Comparison of ENCODE assay signal across 9 cellular contexts in the genomic region with DNA sequence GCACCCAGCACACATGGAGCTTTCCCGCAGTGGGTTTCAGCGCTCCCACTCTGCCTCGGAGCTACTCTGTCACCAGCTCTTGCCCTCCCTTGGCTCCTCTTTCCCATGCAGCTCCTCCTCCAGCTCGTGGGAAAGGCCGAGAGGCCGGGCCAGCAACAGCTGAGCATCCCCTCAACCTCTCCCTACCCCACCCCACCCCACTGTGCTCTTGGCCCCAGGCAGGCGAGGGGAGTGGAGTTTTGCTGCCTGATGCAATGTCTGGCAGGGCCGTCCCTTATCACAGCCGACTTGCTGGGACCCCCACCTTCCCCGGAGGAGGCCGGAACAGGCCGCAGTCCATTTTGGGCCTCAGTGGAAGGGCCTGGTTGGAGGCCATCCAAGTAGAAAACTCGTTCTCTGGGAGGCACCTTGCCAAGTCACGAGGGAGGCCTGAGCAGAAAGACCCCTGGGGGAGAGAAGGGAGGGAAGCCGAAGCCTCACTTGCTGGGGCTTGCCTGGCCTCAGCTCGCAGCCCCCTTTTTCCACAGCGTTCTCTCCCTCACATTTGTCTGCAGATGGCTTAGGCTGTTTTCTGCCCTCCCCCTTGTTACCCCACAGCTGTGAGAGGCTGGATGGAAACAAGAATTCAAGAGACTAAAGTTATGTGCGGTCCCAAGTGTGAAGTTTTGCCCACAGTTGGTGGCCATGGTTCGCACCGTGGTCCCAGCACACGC. TPM values are rescaled to one million over a fixed set of nuclear protein-coding genes. Genes with fewer than 3 reads are reported as not detected.
A peak's percentile ranks its signal among the peaks of the same experiment; 100 is the strongest.
DNase-seq lines count a peak whose midpoint lies in the region; ATAC-seq and TF ChIP-seq lines count a peak whose summit lies in the region.
"Had no signal": no experiment of that assay in that cellular context is flagged by ENCODE, and none has a peak within 500 bp of the region (broad histone marks: within the 10 kb centered on the region; RNA-seq: fewer than 3 reads in every experiment).

No MANE protein-coding gene starts in this region.

- H3K36me3 ChIP-seq in cardiac muscle cell = no peaks in the 10 kb centered on the region

- H3K36me3 Mint-ChIP-seq in natural killer cell treated with Interleukin-12 subunit alpha and Interleukin-12 subunit beta and Interleukin-15 and Interleukin-18, amount 100 ng/mL, for 72 hours = no peaks in the 10 kb centered on the region

- no peak for TF ChIP-seq CTCF in cardiac muscle cell (IDR thresholded peaks at IDR 0.05; ENCODE audit: low read depth, low read length)

- no peak overlapping the region for H3K4me3 ChIP-seq in cardiac muscle cell

- no peaks in the 10 kb centered on the region for H3K9me3 Mint-ChIP-seq in natural killer cell treated with Interleukin-12 subunit alpha and Interleukin-12 subunit beta and Interleukin-15 and Interleukin-18, amount 100 ng/mL, for 72 hours

- DNase-seq in C1 segment of cervical spinal cord (lab: John Stamatoyannopoulos, UW) (peak in 11 of 14 donors; percentile 15 to 80 (median 67)), cardiac muscle cell (ENCODE audit: low read depth in 1 of 2, low spot score in 1 of 2) (peak in 1 of 2 donors; percentile 98), posterior cingulate gyrus (peak; percentile 58 to 97 (median 76)), T1000 (lab: John Stamatoyannopoulos, UW) (no peak), foreskin melanocyte (no peak)
- DNase-seq in natural killer cell treated with Interleukin-12 subunit alpha and Interleukin-12 subunit beta and Interleukin-15 and Interleukin-18, amount 100 ng/mL, for 72 hours (ENCODE audit: low spot score) = no peak
- DNase-seq: GDM1 had no signal

- peaks cover 11% of the 10 kb centered on the region for H3K4me1 ChIP-seq in cardiac muscle cell (ENCODE audit: low read depth)

- peak overlapping the region; percentile 40 for H3K27ac ChIP-seq in cardiac muscle cell

- H3K4me3 Mint-ChIP-seq in natural killer cell treated with Interleukin-12 subunit alpha and Interleukin-12 subunit beta and Interleukin-15 and Interleukin-18, amount 100 ng/mL, for 72 hours = no peak overlapping the region

- no peak overlapping the region for H3K27ac Mint-ChIP-seq in natural killer cell treated with Interleukin-12 subunit alpha and Interleukin-12 subunit beta and Interleukin-15 and Interleukin-18, amount 100 ng/mL, for 72 hours

- intact Hi-C loops in posterior cingulate gyrus (cut with DNase I) = no loop called here

- ATAC-seq in SK-N-SH treated with all-trans-retinoic acid at 6 μM for 48 hours (peak; percentile 71), HG03520 (IDR thresholded peaks at IDR 0.05; ENCODE audit: unreplicated experiment) (no peak)
- ATAC-seq in natural killer cell treated with Interleukin-12 subunit alpha and Interleukin-12 subunit beta and Interleukin-15 and Interleukin-18, amount 100 ng/mL, for 72 hours = no peak

- peaks cover 5% of the 10 kb centered on the region in 2 donors for H3K4me1 Mint-ChIP-seq in natural killer cell treated with Interleukin-12 subunit alpha and Interleukin-12 subunit beta and Interleukin-15 and Interleukin-18, amount 100 ng/mL, for 72 hours (ENCODE audit: low read depth in 2 of 2)

- H3K9me3 ChIP-seq in cardiac muscle cell (ENCODE audit: low read depth) = no peaks in the 10 kb centered on the region

- H3K27me3 Mint-ChIP-seq in natural killer cell treated with Interleukin-12 subunit alpha and Interleukin-12 subunit beta and Interleukin-15 and Interleukin-18, amount 100 ng/mL, for 72 hours = peaks cover 0 to 3% of the 10 kb centered on the region in 2 donors

- H3K27me3 ChIP-seq in cardiac muscle cell = no peaks in the 10 kb centered on the region

TF ChIP-seq in SK-N-SH treated with all-trans-retinoic acid at 6 μM for 48 hours, 23 proteins besides CTCF, POLR2A, EP300 and RAD21:
- TF ChIP-seq, protein P1, sequence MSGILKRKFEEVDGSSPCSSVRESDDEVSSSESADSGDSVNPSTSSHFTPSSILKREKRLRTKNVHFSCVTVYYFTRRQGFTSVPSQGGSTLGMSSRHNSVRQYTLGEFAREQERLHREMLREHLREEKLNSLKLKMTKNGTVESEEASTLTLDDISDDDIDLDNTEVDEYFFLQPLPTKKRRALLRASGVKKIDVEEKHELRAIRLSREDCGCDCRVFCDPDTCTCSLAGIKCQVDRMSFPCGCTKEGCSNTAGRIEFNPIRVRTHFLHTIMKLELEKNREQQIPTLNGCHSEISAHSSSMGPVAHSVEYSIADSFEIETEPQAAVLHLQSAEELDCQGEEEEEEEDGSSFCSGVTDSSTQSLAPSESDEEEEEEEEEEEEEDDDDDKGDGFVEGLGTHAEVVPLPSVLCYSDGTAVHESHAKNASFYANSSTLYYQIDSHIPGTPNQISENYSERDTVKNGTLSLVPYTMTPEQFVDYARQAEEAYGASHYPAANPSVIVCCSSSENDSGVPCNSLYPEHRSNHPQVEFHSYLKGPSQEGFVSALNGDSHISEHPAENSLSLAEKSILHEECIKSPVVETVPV (CRISPR knock-in tag; IDR thresholded peaks at IDR 0.05) = no peak
- TF ChIP-seq SNAI2 (CRISPR knock-in tag; IDR thresholded peaks at IDR 0.05) = no peak
- TF ChIP-seq CSDC2 (CRISPR knock-in tag; IDR thresholded peaks at IDR 0.05) = peak; percentile 18; the same call in 1 of the 2 replicates
- TF ChIP-seq TCF4 (CRISPR knock-in tag; IDR thresholded peaks at IDR 0.05; ENCODE audit: borderline replicate concordance) = peak; percentile 26; the same call in 1 of the 2 replicates
- TF ChIP-seq PPARA (CRISPR knock-in tag; IDR thresholded peaks at IDR 0.05; ENCODE audit: borderline replicate concordance) = no peak
- peak; percentile 70 for TF ChIP-seq ZFP3 (CRISPR knock-in tag; IDR thresholded peaks at IDR 0.05)
- TF ChIP-seq ISL1 (CRISPR knock-in tag; IDR thresholded peaks at IDR 0.05) = 0 out of 2 replicates have a peak, but pooled peaks have one; percentile 28
- no peak for TF ChIP-seq RARB (CRISPR knock-in tag; IDR thresholded peaks at IDR 0.05)
- TF ChIP-seq BACH2 (CRISPR knock-in tag; IDR thresholded peaks at IDR 0.05; ENCODE audit: borderline replicate concordance) = no peak
- TF ChIP-seq GLIS3 (CRISPR knock-in tag; IDR thresholded peaks at IDR 0.05) = no peak
- TF ChIP-seq, protein P2, sequence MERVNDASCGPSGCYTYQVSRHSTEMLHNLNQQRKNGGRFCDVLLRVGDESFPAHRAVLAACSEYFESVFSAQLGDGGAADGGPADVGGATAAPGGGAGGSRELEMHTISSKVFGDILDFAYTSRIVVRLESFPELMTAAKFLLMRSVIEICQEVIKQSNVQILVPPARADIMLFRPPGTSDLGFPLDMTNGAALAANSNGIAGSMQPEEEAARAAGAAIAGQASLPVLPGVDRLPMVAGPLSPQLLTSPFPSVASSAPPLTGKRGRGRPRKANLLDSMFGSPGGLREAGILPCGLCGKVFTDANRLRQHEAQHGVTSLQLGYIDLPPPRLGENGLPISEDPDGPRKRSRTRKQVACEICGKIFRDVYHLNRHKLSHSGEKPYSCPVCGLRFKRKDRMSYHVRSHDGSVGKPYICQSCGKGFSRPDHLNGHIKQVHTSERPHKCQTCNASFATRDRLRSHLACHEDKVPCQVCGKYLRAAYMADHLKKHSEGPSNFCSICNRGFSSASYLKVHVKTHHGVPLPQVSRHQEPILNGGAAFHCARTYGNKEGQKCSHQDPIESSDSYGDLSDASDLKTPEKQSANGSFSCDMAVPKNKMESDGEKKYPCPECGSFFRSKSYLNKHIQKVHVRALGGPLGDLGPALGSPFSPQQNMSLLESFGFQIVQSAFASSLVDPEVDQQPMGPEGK (CRISPR knock-in tag; IDR thresholded peaks at IDR 0.05; ENCODE audit: borderline replicate concordance) = peak; percentile 86
- TF ChIP-seq ESRRG (CRISPR knock-in tag; IDR thresholded peaks at IDR 0.05) = no peak
- no peak for TF ChIP-seq ZNF70 (CRISPR knock-in tag; IDR thresholded peaks at IDR 0.05)
- TF ChIP-seq ZNF565 (CRISPR knock-in tag; conservative IDR thresholded peaks at IDR 0.05; ENCODE audit: low read depth) = no peak
- TF ChIP-seq, protein P3, sequence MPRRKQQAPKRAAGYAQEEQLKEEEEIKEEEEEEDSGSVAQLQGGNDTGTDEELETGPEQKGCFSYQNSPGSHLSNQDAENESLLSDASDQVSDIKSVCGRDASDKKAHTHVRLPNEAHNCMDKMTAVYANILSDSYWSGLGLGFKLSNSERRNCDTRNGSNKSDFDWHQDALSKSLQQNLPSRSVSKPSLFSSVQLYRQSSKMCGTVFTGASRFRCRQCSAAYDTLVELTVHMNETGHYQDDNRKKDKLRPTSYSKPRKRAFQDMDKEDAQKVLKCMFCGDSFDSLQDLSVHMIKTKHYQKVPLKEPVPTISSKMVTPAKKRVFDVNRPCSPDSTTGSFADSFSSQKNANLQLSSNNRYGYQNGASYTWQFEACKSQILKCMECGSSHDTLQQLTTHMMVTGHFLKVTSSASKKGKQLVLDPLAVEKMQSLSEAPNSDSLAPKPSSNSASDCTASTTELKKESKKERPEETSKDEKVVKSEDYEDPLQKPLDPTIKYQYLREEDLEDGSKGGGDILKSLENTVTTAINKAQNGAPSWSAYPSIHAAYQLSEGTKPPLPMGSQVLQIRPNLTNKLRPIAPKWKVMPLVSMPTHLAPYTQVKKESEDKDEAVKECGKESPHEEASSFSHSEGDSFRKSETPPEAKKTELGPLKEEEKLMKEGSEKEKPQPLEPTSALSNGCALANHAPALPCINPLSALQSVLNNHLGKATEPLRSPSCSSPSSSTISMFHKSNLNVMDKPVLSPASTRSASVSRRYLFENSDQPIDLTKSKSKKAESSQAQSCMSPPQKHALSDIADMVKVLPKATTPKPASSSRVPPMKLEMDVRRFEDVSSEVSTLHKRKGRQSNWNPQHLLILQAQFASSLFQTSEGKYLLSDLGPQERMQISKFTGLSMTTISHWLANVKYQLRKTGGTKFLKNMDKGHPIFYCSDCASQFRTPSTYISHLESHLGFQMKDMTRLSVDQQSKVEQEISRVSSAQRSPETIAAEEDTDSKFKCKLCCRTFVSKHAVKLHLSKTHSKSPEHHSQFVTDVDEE (CRISPR knock-in tag; IDR thresholded peaks at IDR 0.05) = no peak
- TF ChIP-seq, protein P4, sequence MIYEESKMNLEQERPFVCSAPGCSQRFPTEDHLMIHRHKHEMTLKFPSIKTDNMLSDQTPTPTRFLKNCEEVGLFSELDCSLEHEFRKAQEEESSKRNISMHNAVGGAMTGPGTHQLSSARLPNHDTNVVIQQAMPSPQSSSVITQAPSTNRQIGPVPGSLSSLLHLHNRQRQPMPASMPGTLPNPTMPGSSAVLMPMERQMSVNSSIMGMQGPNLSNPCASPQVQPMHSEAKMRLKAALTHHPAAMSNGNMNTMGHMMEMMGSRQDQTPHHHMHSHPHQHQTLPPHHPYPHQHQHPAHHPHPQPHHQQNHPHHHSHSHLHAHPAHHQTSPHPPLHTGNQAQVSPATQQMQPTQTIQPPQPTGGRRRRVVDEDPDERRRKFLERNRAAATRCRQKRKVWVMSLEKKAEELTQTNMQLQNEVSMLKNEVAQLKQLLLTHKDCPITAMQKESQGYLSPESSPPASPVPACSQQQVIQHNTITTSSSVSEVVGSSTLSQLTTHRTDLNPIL (CRISPR knock-in tag; IDR thresholded peaks at IDR 0.05; ENCODE audit: low read depth) = peak; percentile 59; the same call in 1 of the 2 replicates
- no peak for TF ChIP-seq ZNF8 (CRISPR knock-in tag; IDR thresholded peaks at IDR 0.05)

RNA-seq across cellular contexts. Expression of a gene that starts 35.3 kb away (rescaled TPM):
- total RNA-seq in cardiac muscle cell = 15.4 and 22.5 TPM in 2 replicates
- polyA plus RNA-seq in cardiac muscle cell = 1.9 and 4.8 TPM in 2 replicates
- not detected for total RNA-seq in natural killer cell treated with Interleukin-12 subunit alpha and Interleukin-12 subunit beta and Interleukin-15 and Interleukin-18, amount 100 ng/mL, for 72 hours

Comparison
In these comparisons a context has a peak if more than half of its experiments do, and no peak if none do; other contexts are left out.
1. DNase-seq: peak in C1 segment of cervical spinal cord (11 of 14) and posterior cingulate gyrus (10 of 10); none in T1000 (single experiment), natural killer cell treated with Interleukin-12 subunit alpha and Interleukin-12 subunit beta and Interleukin-15 and Interleukin-18, amount 100 ng/mL, for 72 hours (single experiment) and foreskin melanocyte (single experiment).
2. RNA of a gene that starts 35.3 kb away (total RNA-seq): 15.4 to 22.5 TPM in cardiac muscle cell; not detected in natural killer cell treated with Interleukin-12 subunit alpha and Interleukin-12 subunit beta and Interleukin-15 and Interleukin-18, amount 100 ng/mL, for 72 hours; every median in the first group is over 10 times any median in the second.